ENCODE assay signal across 28 cellular contexts in the genomic region with DNA sequence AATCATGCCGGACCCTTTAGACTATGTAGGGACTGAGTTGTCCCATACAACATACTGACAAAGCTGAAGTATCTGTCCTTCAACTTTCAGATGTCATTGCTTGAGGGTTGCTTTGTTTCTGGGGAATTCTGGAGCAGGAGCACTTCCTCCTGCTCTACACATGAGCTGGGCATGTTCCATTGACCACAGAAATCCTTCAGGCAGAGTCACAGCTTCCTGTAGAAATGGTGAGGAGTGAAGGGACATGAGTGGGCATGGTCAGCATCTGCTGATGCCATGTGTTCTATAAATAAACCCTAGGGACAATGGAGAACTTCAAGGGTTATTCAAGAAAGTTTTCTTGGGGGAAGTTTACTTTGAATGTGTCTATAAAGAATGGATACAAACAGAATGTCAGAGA.
A peak's percentile ranks its signal among the peaks of the same experiment; 100 is the strongest.
DNase-seq lines count a peak whose midpoint lies in the region; ATAC-seq, FAIRE-seq and TF ChIP-seq lines count a peak whose summit lies in the region.
"Had no signal": no experiment of that assay in that cellular context is flagged by ENCODE, and none has a peak within 500 bp of the region (broad histone marks: within the 10 kb centered on the region; RNA-seq: fewer than 3 reads in every experiment).

No MANE protein-coding gene starts in this region.

- FAIRE-seq in urothelium cell line (lab: Jason Lieb, UNC), result no peak
- FAIRE-seq: GM12892 had no signal

- ATAC-seq in GM21360 (IDR thresholded peaks at IDR 0.05; ENCODE audit: unreplicated experiment) (no peak), GM18519 (IDR thresholded peaks at IDR 0.05; ENCODE audit: low FRiP score, unreplicated experiment) (no peak), HG03097 (IDR thresholded peaks at IDR 0.05; ENCODE audit: low FRiP score, unreplicated experiment) (no peak)
- ATAC-seq: left lobe of liver; naive thymus-derived CD8-positive, alpha-beta T cell had no signal

- H2AFZ ChIP-seq in mammary epithelial cell (ENCODE audit: low read depth, low read length), result no peak overlapping the region
- H2AFZ ChIP-seq: hepatocyte had no signal

- POLR2A ChIA-PET in MCF 10A (lab: Yijun Ruan, JAX), result interaction anchor here (0.6 kb wide), 1 partner anchor 28 kb away, joined by 3 read pairs; no protein-coding TSS in a partner anchor

- no peaks in the 10 kb centered on the region for H3K79me2 ChIP-seq in mammary epithelial cell (ENCODE audit: insufficient read depth, low read length)
- H3K79me2 ChIP-seq: hepatocyte had no signal

- H3K27me3 ChIP-seq in mammary epithelial cell (ENCODE audit: insufficient read depth, low read length), result peaks cover 2% of the 10 kb centered on the region
- H3K27me3 ChIP-seq: hepatocyte had no signal

- intact Hi-C loops in mammary epithelial cell (cut with micrococcal nuclease), result no loop called here
- intact Hi-C loops in MCF 10A (cut with micrococcal nuclease), result no loop called here

- no peak overlapping the region for H3K4me2 ChIP-seq in mammary epithelial cell (ENCODE audit: insufficient read depth, low read depth, low read length)
- H3K4me2 ChIP-seq: hepatocyte had no signal

- no peaks in the 10 kb centered on the region for H3K4me1 ChIP-seq in mammary epithelial cell (ENCODE audit: insufficient read depth, low read length)
- H3K4me1 ChIP-seq: BE2C had no signal

- no peak overlapping the region for H3K4me3 Mint-ChIP-seq in MCF 10A (ENCODE audit: unreplicated experiment)
- H3K4me3 Mint-ChIP-seq: activated CD4-positive, alpha-beta T cell treated with anti-CD3 and anti-CD28 coated beads, Interleukin-2, amount 10 ng/mL, durations not matched to agents 24 days and 14 days; activated naive CD4-positive, alpha-beta T cell treated with anti-CD3 and anti-CD28 coated beads for 36 hours; naive thymus-derived CD8-positive, alpha-beta T cell; T-helper 2 cell treated with Interferon-gamma antibody and Interleukin-4, amounts not matched to agents 5 μg/mL and 100 μg/mL, for 36 hours had no signal

- H3K9me3 Mint-ChIP-seq in MCF 10A (ENCODE audit: unreplicated experiment), result no peaks in the 10 kb centered on the region

- H4K20me1 ChIP-seq in mammary epithelial cell (ENCODE audit: insufficient read depth, low read length), result no peaks in the 10 kb centered on the region

- in situ Hi-C loops in mammary epithelial cell (cut with MboI; ENCODE audit: low sequenced_read_pairs in 2 of 2), result no loop called here

- WGBS in mammary epithelial cell (ENCODE audit: low coverage, missing lambda C conversion rate), result 50% methylated on average over 1 of the region's 1 CpG

- peaks cover 14% of the 10 kb centered on the region for H3K27me3 Mint-ChIP-seq in MCF 10A (ENCODE audit: insufficient read depth, unreplicated experiment)
- H3K27me3 Mint-ChIP-seq: activated CD4-positive, alpha-beta T cell treated with anti-CD3 and anti-CD28 coated beads, Interleukin-2, amount 10 ng/mL, durations not matched to agents 24 days and 14 days; naive thymus-derived CD8-positive, alpha-beta T cell had no signal

- CTCF ChIA-PET in mammary epithelial cell (lab: Charles Lee; ENCODE audit: low non-redundant PET), result no interaction called here
- CTCF ChIA-PET in MCF 10A (lab: Yijun Ruan, JAX), result no interaction called here

- TF ChIP-seq CTCF in mammary epithelial cell (conservative IDR thresholded peaks at IDR 0.05 in 1 of 2, IDR thresholded peaks at IDR 0.05 in 1 of 2; ENCODE audit: extremely low read depth in 1 of 2, insufficient read depth in 1 of 2, low read depth in 1 of 2, low read length in 2 of 2), result no peak
- no peak for TF ChIP-seq CTCF in MCF 10A (IDR thresholded peaks at IDR 0.05; ENCODE audit: unreplicated experiment)

- no peaks in the 10 kb centered on the region for H3K36me3 ChIP-seq in mammary epithelial cell (ENCODE audit: insufficient read depth, low read length)
- H3K36me3 ChIP-seq: BE2C, WERI-Rb-1 had no signal

- no peaks in the 10 kb centered on the region for H3K4me1 Mint-ChIP-seq in MCF 10A (ENCODE audit: insufficient read depth, unreplicated experiment)
- H3K4me1 Mint-ChIP-seq: activated CD4-positive, alpha-beta T cell treated with anti-CD3 and anti-CD28 coated beads, Interleukin-2, amount 10 ng/mL, durations not matched to agents 24 days and 14 days; naive thymus-derived CD8-positive, alpha-beta T cell had no signal

- no peak overlapping the region for H3K4me3 ChIP-seq in mammary epithelial cell (replicated peaks in 1 of 3; ENCODE audit: insufficient read depth in 1 of 3, low read depth in 2 of 3, low read length in 3 of 3)
- H3K4me3 ChIP-seq: hepatocyte had no signal

- dilution Hi-C loops in mammary epithelial cell (cut with HindIII; ENCODE audit: low sequenced_read_pairs), result no loop called here

- no peak overlapping the region for H3K27ac Mint-ChIP-seq in MCF 10A (ENCODE audit: low read depth, unreplicated experiment)
- H3K27ac Mint-ChIP-seq: activated CD4-positive, alpha-beta T cell treated with anti-CD3 and anti-CD28 coated beads, Interleukin-2, amount 10 ng/mL, durations not matched to agents 24 days and 14 days; activated naive CD4-positive, alpha-beta T cell treated with anti-CD3 and anti-CD28 coated beads for 36 hours; naive thymus-derived CD8-positive, alpha-beta T cell; T-helper 2 cell treated with Interferon-gamma antibody and Interleukin-4, amounts not matched to agents 5 μg/mL and 100 μg/mL, for 36 hours had no signal

- H3K27ac ChIP-seq in mammary epithelial cell (ENCODE audit: insufficient read depth, low read depth, low read length), result no peak overlapping the region
- H3K27ac ChIP-seq: hepatocyte, WERI-Rb-1 had no signal

- no peaks in the 10 kb centered on the region for H3K36me3 Mint-ChIP-seq in MCF 10A (ENCODE audit: insufficient read depth, unreplicated experiment)

- DNase-seq in mammary epithelial cell (peak; percentile 48), MCF 10A (ENCODE audit: unreplicated experiment) (no peak), NCI-H226 (peak; percentile 46), foreskin melanocyte (peak; percentile 82), urothelium cell line (ENCODE audit: low spot score) (peak; percentile 49)
- DNase-seq: 8988T; activated CD4-positive, alpha-beta T cell treated with anti-CD3 and anti-CD28 coated beads, Interleukin-2, amount 10 ng/mL, durations not matched to agents 24 days and 14 days; activated naive CD4-positive, alpha-beta T cell treated with anti-CD3 and anti-CD28 coated beads for 36 hours; amniotic stem cell; BE2C; central memory CD4-positive, alpha-beta T cell; DMS53; KG1; naive thymus-derived CD8-positive, alpha-beta T cell; NCI-H1436 treated with DMSO at 0.1 percent for 48 hours; NCI-H2171; NCI-H526 treated with DMSO at 0.1 percent for 48 hours; occipital lobe; RPMI8226; substantia nigra; WERI-Rb-1 had no signal

- H3K9ac ChIP-seq in mammary epithelial cell (ENCODE audit: insufficient read depth, low read length), result no peak overlapping the region

- H3K9me3 ChIP-seq in mammary epithelial cell (replicated peaks; ENCODE audit: insufficient read depth, low read length), result no peaks in the 10 kb centered on the region
- H3K9me3 ChIP-seq: BE2C had no signal

- BruUV-seq in mammary epithelial cell (replicated peaks; lab: Mats Ljungman, UMichigan) (no TSS peak), MCF 10A (replicated peaks; lab: Mats Ljungman, UMichigan) (no TSS peak)
